In the genomic region with DNA sequence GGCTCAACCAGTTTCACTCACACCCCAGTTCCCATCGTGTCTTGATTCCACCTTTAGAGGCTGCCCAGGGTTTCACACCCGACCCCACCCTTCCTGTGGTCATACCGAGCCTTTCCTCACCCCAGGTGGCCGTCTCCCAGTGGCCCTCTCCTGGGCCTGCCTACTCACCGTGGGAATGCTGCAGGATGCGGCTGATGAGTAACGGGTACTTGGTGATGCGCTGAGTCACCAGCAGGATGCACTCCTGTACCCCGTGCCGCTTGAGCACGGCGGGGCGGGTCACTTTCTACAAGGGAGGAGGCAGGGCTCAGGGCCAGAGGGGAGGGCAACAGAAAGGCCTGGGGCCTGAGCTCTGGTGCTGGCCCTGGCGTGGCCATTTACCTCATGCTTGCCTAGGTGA, we compare ENCODE assay signal across 9 cellular contexts. TPM values are rescaled to one million over a fixed set of nuclear protein-coding genes. Genes with fewer than 3 reads are reported as not detected.
DNase-seq lines count a peak whose midpoint lies in the region; ATAC-seq and TF ChIP-seq lines count a peak whose summit lies in the region.
"Had no signal": no experiment of that assay in that cellular context is flagged by ENCODE, and none has a peak within 500 bp of the region (broad histone marks: within the 10 kb centered on the region; RNA-seq: fewer than 3 reads in every experiment).

No MANE protein-coding gene starts in this region.

- H3K4me3 Mint-ChIP-seq in CD8-positive, alpha-beta memory T cell, result no peak overlapping the region
- H3K4me3 Mint-ChIP-seq: neural crest cell had no signal

- TF ChIP-seq EP300 in Ishikawa (IDR thresholded peaks at IDR 0.05; ENCODE audit: borderline replicate concordance) (peak; percentile 80; the same call in 1 of the 2 replicates), tibial nerve (IDR thresholded peaks at IDR 0.05) (peak in 1 of 2 donors; percentile 26)

- POLR2A ChIA-PET in CD8-positive, alpha-beta memory T cell (lab: Charles Lee), result no interaction called here

- intact Hi-C loops in breast epithelium (cut with DNase I; ENCODE audit: low total_unique reads), result no loop called here
- intact Hi-C loops in left lung (cut with DNase I), result no loop called here

- no peak for DNase-seq in CD8-positive, alpha-beta memory T cell
- DNase-seq in breast epithelium (ENCODE audit: low spot score in 2 of 2), result no peak
- peak in 1 of 2 donors; percentile 92 for DNase-seq in left lung
- DNase-seq in tibial nerve (ENCODE audit: low spot score in 2 of 2), result no peak
- DNase-seq in SHP77 treated with DMSO at 0.1 percent for 48 hours (lab: John Stamatoyannopoulos, UW), result no peak

- H3K36me3 ChIP-seq in CD8-positive, alpha-beta memory T cell (ENCODE audit: insufficient read depth, low read length), result peaks cover 77% of the 10 kb centered on the region
- H3K36me3 ChIP-seq in breast epithelium (peaks cover 19% of the 10 kb centered on the region), left lung (peaks cover 7 to 100% of the 10 kb centered on the region in 2 donors), tibial nerve (peaks cover 8 to 99% (median 75%) of the 10 kb centered on the region in 3 donors)

- no peak overlapping the region for H3K27ac ChIP-seq in CD8-positive, alpha-beta memory T cell (ENCODE audit: low read depth, low read length)
- peak overlapping the region; percentile 30 to 69 for H3K27ac ChIP-seq in breast epithelium
- H3K27ac ChIP-seq in left lung, result peak overlapping the region in 1 of 2 donors; percentile 63
- peak overlapping the region in 2 of 4 donors; percentile 15 to 70 for H3K27ac ChIP-seq in tibial nerve

- TF ChIP-seq POLR2A in breast epithelium (IDR thresholded peaks at IDR 0.05) (no peak), tibial nerve (IDR thresholded peaks at IDR 0.05) (no peak)

- peaks cover 15% of the 10 kb centered on the region for H3K4me1 ChIP-seq in CD8-positive, alpha-beta memory T cell (ENCODE audit: insufficient read depth, low read length)
- H3K4me1 ChIP-seq in breast epithelium, result peaks cover 0 to 8% of the 10 kb centered on the region in 2 donors
- H3K4me1 ChIP-seq in left lung, result peaks cover 18 to 65% of the 10 kb centered on the region in 2 donors
- peaks cover 0 to 29% (median 11%) of the 10 kb centered on the region in 4 donors for H3K4me1 ChIP-seq in tibial nerve

- WGBS in tibial nerve, 2 donors, result 49 to 54% methylated on average over 9 to 14 of the region's 14 CpGs

- CTCF ChIA-PET in CD8-positive, alpha-beta memory T cell (lab: Charles Lee), result interaction anchor here (0.9 to 1.7 kb wide), 4 partner anchors 22 to 58 kb away, joined by 3 to 6 read pairs (median 3); no protein-coding TSS in a partner anchor

- H3K4me3 ChIP-seq in CD8-positive, alpha-beta memory T cell (ENCODE audit: low read length), result no peak overlapping the region
- H3K4me3 ChIP-seq in breast epithelium (no peak overlapping the region), left lung (no peak overlapping the region), tibial nerve (no peak overlapping the region)

- TF ChIP-seq CTCF in breast epithelium (IDR thresholded peaks at IDR 0.05), result peak in 1 of 3 donors; percentile 19
- TF ChIP-seq CTCF in left lung (IDR thresholded peaks at IDR 0.05), result peak in 1 of 2 donors; percentile 29
- peak in 2 of 5 experiments; percentile 12 to 31 for TF ChIP-seq CTCF in tibial nerve (IDR thresholded peaks at IDR 0.05)

- H3K36me3 Mint-ChIP-seq in CD8-positive, alpha-beta memory T cell, result peaks cover 6 to 87% (median 20%) of the 10 kb centered on the region in 3 donors

- H3K4me1 Mint-ChIP-seq in CD8-positive, alpha-beta memory T cell, result peaks cover 14 to 30% (median 18%) of the 10 kb centered on the region in 3 donors

- no peaks in the 10 kb centered on the region for H3K27me3 Mint-ChIP-seq in CD8-positive, alpha-beta memory T cell

- ATAC-seq in left lung, result peak; percentile 84
- ATAC-seq in GM21717 (IDR thresholded peaks at IDR 0.05; ENCODE audit: unreplicated experiment), result no peak
- no peak for ATAC-seq in GM21381 (IDR thresholded peaks at IDR 0.05; ENCODE audit: unreplicated experiment)

- H3K9me3 Mint-ChIP-seq in CD8-positive, alpha-beta memory T cell, result no peaks in the 10 kb centered on the region
- H3K9me3 Mint-ChIP-seq: neural crest cell had no signal

- H3K27me3 ChIP-seq in CD8-positive, alpha-beta memory T cell (ENCODE audit: insufficient read depth, low read length, poor library complexity, severe bottlenecking), result no peaks in the 10 kb centered on the region
- H3K27me3 ChIP-seq in breast epithelium (no peaks in the 10 kb centered on the region), left lung (no peaks in the 10 kb centered on the region), tibial nerve (no peaks in the 10 kb centered on the region)

- H3K9me3 ChIP-seq in CD8-positive, alpha-beta memory T cell (ENCODE audit: low read length), result no peaks in the 10 kb centered on the region
- no peaks in the 10 kb centered on the region for H3K9me3 ChIP-seq in breast epithelium
- no peaks in the 10 kb centered on the region for H3K9me3 ChIP-seq in left lung
- H3K9me3 ChIP-seq in tibial nerve, result no peaks in the 10 kb centered on the region

- peak overlapping the region in 7 of 8 donors; percentile 66 to 93 (median 79) for H3K27ac Mint-ChIP-seq in CD8-positive, alpha-beta memory T cell

- peak; percentile 56; the same call in 1 of the 2 replicates for TF ChIP-seq RAD21 in Ishikawa (IDR thresholded peaks at IDR 0.05; ENCODE audit: low read depth)

TF ChIP-seq in Ishikawa, 13 proteins besides CTCF, POLR2A, EP300 and RAD21:
- TF ChIP-seq FOXM1 (IDR thresholded peaks at IDR 0.05; ENCODE audit: borderline replicate concordance, low read depth) (0 out of 2 replicates have a peak, but pooled peaks have one; percentile 40), YY1 (IDR thresholded peaks at IDR 0.05; ENCODE audit: low read depth) (peak; percentile 46; the same call in 1 of the 2 replicates), EGR1 (IDR thresholded peaks at IDR 0.05) (no peak), TEAD4 (IDR thresholded peaks at IDR 0.05) (peak; percentile 68; the same call in 1 of the 2 replicates), TCF12 (IDR thresholded peaks at IDR 0.05; ENCODE audit: low read depth) (peak; percentile 82), NFIC (IDR thresholded peaks at IDR 0.05) (peak; percentile 78)
- TF ChIP-seq, protein P1, sequence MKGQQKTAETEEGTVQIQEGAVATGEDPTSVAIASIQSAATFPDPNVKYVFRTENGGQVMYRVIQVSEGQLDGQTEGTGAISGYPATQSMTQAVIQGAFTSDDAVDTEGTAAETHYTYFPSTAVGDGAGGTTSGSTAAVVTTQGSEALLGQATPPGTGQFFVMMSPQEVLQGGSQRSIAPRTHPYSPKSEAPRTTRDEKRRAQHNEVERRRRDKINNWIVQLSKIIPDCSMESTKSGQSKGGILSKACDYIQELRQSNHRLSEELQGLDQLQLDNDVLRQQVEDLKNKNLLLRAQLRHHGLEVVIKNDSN (IDR thresholded peaks at IDR 0.05), result peak; percentile 25; the same call in 1 of the 2 replicates
- TF ChIP-seq, protein P2, sequence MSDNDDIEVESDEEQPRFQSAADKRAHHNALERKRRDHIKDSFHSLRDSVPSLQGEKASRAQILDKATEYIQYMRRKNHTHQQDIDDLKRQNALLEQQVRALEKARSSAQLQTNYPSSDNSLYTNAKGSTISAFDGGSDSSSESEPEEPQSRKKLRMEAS (IDR thresholded peaks at IDR 0.05), result no peak; the same call in none of the 2 replicates

RNA-seq across cellular contexts. Expression of a gene that starts 16.4 kb away (rescaled TPM):
- total RNA-seq in CD8-positive, alpha-beta memory T cell, result 100 to 1,000 TPM; 168 to 176 TPM
- 18.8 TPM for polyA plus RNA-seq in CD8-positive, alpha-beta memory T cell
- total RNA-seq in breast epithelium (10 to 100 TPM; 81.8 to 93.7 (median 90.4) TPM), left lung (100 to 1,000 TPM; 158 to 290 TPM), tibial nerve (100 to 1,000 TPM; 105 to 195 (median 153) TPM)

RNA-seq across cellular contexts. Expression of a gene that starts 20.5 kb away (rescaled TPM):
- total RNA-seq in CD8-positive, alpha-beta memory T cell, result not detected
- 0.29 TPM for polyA plus RNA-seq in CD8-positive, alpha-beta memory T cell
- not detected for total RNA-seq in breast epithelium
- total RNA-seq in left lung, result not detected
- total RNA-seq in tibial nerve, result not detected
- total RNA-seq: neural crest cell had no signal

RNA-seq across cellular contexts. Expression of a gene that starts 27.7 kb away (rescaled TPM):
- total RNA-seq in CD8-positive, alpha-beta memory T cell, result 10 to 100 TPM; 58.8 to 61.2 TPM
- 8.2 TPM for polyA plus RNA-seq in CD8-positive, alpha-beta memory T cell
- total RNA-seq in breast epithelium (10 to 100 TPM; 52.0 to 81.5 (median 64.2) TPM), left lung (10 to 100 TPM; 38.2 to 39.3 TPM), tibial nerve (10 to 100 TPM; 46.8 to 82.8 (median 67.7) TPM)

RNA-seq across cellular contexts. Expression of a gene that starts 50.8 kb away (rescaled TPM):
- 10 to 100 TPM; 13.7 to 16.9 TPM for total RNA-seq in CD8-positive, alpha-beta memory T cell
- 17.7 TPM for polyA plus RNA-seq in CD8-positive, alpha-beta memory T cell
- 10 to 100 TPM; 29.2 to 32.6 (median 29.4) TPM for total RNA-seq in breast epithelium
- 10 to 100 TPM; 40.8 to 55.3 TPM for total RNA-seq in left lung
- total RNA-seq in tibial nerve, result 10 to 100 TPM; 18.8 to 23.3 (median 20.7) TPM

RNA-seq across cellular contexts. Expression of a gene that starts 58.8 kb away (rescaled TPM):
- total RNA-seq in CD8-positive, alpha-beta memory T cell, result 100 to 1,000 TPM; 187 to 190 TPM
- 380 TPM for polyA plus RNA-seq in CD8-positive, alpha-beta memory T cell
- total RNA-seq in breast epithelium (100 to 1,000 TPM; 305 to 407 (median 370) TPM), left lung (100 to 1,000 TPM; 284 to 296 TPM), tibial nerve (100 to 1,000 TPM; 172 to 236 (median 212) TPM)
